21 cellular contexts compared by ENCODE assay signal in the genomic region with DNA sequence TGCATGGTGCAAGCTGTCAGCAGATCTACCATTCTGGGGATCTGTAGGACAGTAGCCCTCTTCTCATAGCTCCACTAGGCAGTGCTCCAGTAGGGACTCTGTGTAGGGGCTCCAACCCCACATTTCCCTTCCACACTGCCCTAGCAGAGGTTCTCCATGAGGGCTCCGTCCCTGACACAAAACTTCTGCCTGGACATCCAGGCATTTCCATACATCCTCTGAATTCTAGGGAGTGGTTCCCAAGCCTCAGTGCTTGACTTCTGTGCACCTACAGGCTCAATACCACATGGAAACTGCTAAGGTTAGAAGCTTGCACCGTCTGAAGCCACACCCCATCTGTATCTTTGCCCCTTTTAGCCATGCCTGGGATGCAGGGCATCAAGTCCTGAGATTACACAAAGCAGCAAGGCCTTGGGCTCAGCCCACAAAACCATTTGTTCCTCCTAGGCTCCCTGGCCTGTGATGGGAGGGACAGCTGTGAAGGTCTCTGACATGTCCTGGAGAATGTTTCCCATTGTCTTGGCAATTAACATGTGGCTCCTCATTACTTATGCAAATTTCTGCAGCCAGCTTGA.
"Had no signal": no experiment of that assay in that cellular context is flagged by ENCODE, and none has a peak within 500 bp of the region (broad histone marks: within the 10 kb centered on the region; RNA-seq: fewer than 3 reads in every experiment).

No MANE protein-coding gene starts in this region.

- H3K4me1 ChIP-seq: lower lobe of right lung, parathyroid adenoma, right lobe of liver, transverse colon, upper lobe of right lung, uterus had no signal

- DNase-seq: dermis blood vessel endothelial cell; effector memory CD4-positive, alpha-beta T cell; foreskin fibroblast; gastrocnemius medialis; head of caudate nucleus; left ventricle myocardium superior; lower lobe of right lung; right lobe of liver; small intestine; stimulated activated CD4-positive, alpha-beta T cell treated with anti-CD3 and anti-CD28 coated beads, Interleukin-15, amount 100 ng/mL, for 24 hours; stimulated activated CD4-positive, alpha-beta T cell treated with anti-CD3 and anti-CD28 coated beads, Interleukin-2, amount 100 ng/mL, for 48 hours; stimulated activated naive B cell treated with anti-CD40 and anti-IgM and Interleukin-4, amounts not matched to agents 10 μg/mL and 1 μg/mL and 100 μg/mL, for 72 hours; transverse colon; upper lobe of right lung; uterus had no signal

- H3K9me3 ChIP-seq: right lobe of liver, upper lobe of right lung, uterus had no signal

- H3K27ac ChIP-seq: coronary artery, gastrocnemius medialis, lower lobe of right lung, neural progenitor cell, parathyroid adenoma, right lobe of liver, thoracic aorta, transverse colon, upper lobe of right lung, uterus had no signal

- H3K9ac ChIP-seq: neural progenitor cell, parathyroid adenoma had no signal

- ATAC-seq: gastrocnemius medialis; left ventricle myocardium superior; lower lobe of right lung; right lobe of liver; stimulated activated naive B cell treated with anti-CD40 and anti-IgM and Interleukin-4, amounts not matched to agents 10 μg/mL and 1 μg/mL and 100 μg/mL, for 72 hours; upper lobe of right lung had no signal

- H3K27me3 ChIP-seq: gastrocnemius medialis, neural progenitor cell, right lobe of liver, transverse colon, upper lobe of right lung, uterus had no signal

- H3K4me1 Mint-ChIP-seq: stimulated activated naive B cell treated with anti-CD40 and anti-IgM and Interleukin-4, amounts not matched to agents 10 μg/mL and 1 μg/mL and 100 μg/mL, for 72 hours had no signal

- H3K27ac Mint-ChIP-seq: neural progenitor cell; progenitor cell of endocrine pancreas; stimulated activated naive B cell treated with anti-CD40 and anti-IgM and Interleukin-4, amounts not matched to agents 10 μg/mL and 1 μg/mL and 100 μg/mL, for 72 hours; stimulated activated naive CD8-positive, alpha-beta T cell treated with anti-CD3 and anti-CD28 coated beads, Interleukin-15, Interleukin-2, amounts not matched to agents 100 ng/mL and 50 ng/mL, for 24 hours had no signal

- H3K4me3 ChIP-seq: coronary artery, gastrocnemius medialis, lower lobe of right lung, neural progenitor cell, right lobe of liver, thoracic aorta, transverse colon, upper lobe of right lung, uterus had no signal

- H3K36me3 ChIP-seq: gastrocnemius medialis, lower lobe of right lung, neural progenitor cell, right lobe of liver, thoracic aorta, transverse colon, upper lobe of right lung, uterus had no signal

- H3K4me3 Mint-ChIP-seq: neural progenitor cell; stimulated activated naive B cell treated with anti-CD40 and anti-IgM and Interleukin-4, amounts not matched to agents 10 μg/mL and 1 μg/mL and 100 μg/mL, for 72 hours; stimulated activated naive CD8-positive, alpha-beta T cell treated with anti-CD3 and anti-CD28 coated beads, Interleukin-15, Interleukin-2, amounts not matched to agents 100 ng/mL and 50 ng/mL, for 24 hours had no signal
